ENCODE assay signal across 1 cellular context in genomic region chr5:173143567-173143966, GRCh38.
TF ChIP-seq lines count a peak whose summit lies in the region.

No MANE protein-coding gene starts in this region.

TF ChIP-seq in HepG2, 621 proteins besides CTCF, POLR2A, EP300 and RAD21 (continued from another document):
- TF ChIP-seq, protein P1, sequence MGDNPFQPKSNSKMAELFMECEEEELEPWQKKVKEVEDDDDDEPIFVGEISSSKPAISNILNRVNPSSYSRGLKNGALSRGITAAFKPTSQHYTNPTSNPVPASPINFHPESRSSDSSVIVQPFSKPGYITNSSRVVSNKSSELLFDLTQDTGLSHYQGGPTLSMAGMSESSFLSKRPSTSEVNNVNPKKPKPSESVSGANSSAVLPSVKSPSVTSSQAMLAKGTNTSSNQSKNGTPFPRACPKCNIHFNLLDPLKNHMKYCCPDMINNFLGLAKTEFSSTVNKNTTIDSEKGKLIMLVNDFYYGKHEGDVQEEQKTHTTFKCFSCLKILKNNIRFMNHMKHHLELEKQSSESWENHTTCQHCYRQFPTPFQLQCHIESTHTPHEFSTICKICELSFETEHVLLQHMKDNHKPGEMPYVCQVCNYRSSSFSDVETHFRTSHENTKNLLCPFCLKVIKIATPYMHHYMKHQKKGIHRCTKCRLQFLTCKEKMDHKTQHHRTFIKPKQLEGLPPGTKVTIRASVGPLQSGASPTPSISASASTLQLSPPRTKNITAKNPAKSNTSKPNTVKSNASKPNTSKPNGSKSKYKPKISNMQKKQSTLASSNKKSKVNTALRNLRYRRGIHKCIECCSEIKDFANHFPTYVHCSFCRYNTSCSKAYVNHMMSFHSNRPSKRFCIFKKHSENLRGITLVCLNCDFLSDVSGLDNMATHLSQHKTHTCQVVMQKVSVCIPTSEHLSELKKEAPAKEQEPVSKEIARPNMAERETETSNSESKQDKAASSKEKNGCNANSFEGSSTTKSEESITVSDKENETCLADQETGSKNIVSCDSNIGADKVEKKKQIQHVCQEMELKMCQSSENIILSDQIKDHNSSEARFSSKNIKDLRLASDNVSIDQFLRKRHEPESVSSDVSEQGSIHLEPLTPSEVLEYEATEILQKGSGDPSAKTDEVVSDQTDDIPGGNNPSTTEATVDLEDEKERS (CRISPR knock-in tag; IDR thresholded peaks at IDR 0.05): no peak
- no peak for TF ChIP-seq ZNF639 (CRISPR knock-in tag; conservative IDR thresholded peaks at IDR 0.05)
- TF ChIP-seq, protein P2, sequence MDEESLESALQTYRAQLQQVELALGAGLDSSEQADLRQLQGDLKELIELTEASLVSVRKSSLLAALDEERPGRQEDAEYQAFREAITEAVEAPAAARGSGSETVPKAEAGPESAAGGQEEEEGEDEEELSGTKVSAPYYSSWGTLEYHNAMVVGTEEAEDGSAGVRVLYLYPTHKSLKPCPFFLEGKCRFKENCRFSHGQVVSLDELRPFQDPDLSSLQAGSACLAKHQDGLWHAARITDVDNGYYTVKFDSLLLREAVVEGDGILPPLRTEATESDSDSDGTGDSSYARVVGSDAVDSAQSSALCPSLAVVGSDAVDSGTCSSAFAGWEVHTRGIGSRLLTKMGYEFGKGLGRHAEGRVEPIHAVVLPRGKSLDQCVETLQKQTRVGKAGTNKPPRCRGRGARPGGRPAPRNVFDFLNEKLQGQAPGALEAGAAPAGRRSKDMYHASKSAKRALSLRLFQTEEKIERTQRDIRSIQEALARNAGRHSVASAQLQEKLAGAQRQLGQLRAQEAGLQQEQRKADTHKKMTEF (CRISPR knock-in tag; IDR thresholded peaks at IDR 0.05): no peak
- no peak for TF ChIP-seq TEF (CRISPR knock-in tag; IDR thresholded peaks at IDR 0.05)
- no peak for TF ChIP-seq HOXA7 (CRISPR knock-in tag; IDR thresholded peaks at IDR 0.05)
- TF ChIP-seq NR2F1 (CRISPR knock-in tag; IDR thresholded peaks at IDR 0.05): no peak
TF ChIP-seq in HepG2: peak in this region for 0.
